15 cellular contexts compared by ENCODE assay signal in the genomic region with DNA sequence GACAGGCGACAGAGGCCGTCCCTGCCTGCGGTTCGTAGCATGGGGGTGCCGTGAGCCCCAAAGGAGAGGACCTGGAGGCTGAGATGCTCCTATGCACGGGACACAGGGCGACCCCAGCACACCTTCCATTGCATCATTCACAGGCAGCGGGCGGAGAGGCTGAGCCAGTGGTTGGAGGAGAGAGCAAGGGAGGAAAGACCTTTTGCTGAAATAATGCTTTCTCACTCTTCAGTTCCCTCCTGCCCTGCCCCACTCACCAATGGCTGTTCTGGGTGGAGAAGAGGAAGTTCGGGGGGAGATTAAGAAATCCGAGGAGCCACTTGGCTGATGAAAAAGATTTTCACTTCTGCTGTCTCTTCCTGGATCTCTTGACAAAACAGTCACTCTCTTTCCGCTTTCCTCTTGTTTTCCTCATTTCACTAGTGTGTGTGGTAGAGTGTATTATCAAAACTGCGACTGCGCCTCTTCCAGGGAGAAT. TPM values are rescaled to one million over a fixed set of nuclear protein-coding genes. Genes with fewer than 3 reads are reported as not detected.
DNase-seq lines count a peak whose midpoint lies in the region; ATAC-seq and TF ChIP-seq lines count a peak whose summit lies in the region.
"Had no signal": no experiment of that assay in that cellular context is flagged by ENCODE, and none has a peak within 500 bp of the region (broad histone marks: within the 10 kb centered on the region; RNA-seq: fewer than 3 reads in every experiment).

TSS of gene NLRP12 (minus strand) at position 181 of the 478 bp plus-strand sequence. CDS start at position 41, 140 bp downstream.

- peak; percentile 94 for DNase-seq in CD1c-positive myeloid dendritic cell (ENCODE audit: extremely low spot score)
- peak; percentile 98 for DNase-seq in NOMO-1 treated with DMSO at 0.1 percent for 48 hours (lab: John Stamatoyannopoulos, UW; ENCODE audit: unreplicated experiment)
- peak; percentile 59 for DNase-seq in globus pallidus (ENCODE audit: low spot score)
- DNase-seq in natural killer cell, result no peak
- DNase-seq in OCI-M2 (lab: John Stamatoyannopoulos, UW; ENCODE audit: unreplicated experiment), result no peak
- no peak for DNase-seq in NCI-H1930 (lab: John Stamatoyannopoulos, UW)
- DNase-seq in activated CD4-positive, alpha-beta T cell treated with anti-CD3 and anti-CD28 coated beads, Interleukin-2, amount 50 U/mL, for 4 hours, result no peak
- DNase-seq: DND-41, NCI-H1092 treated with DMSO at 0.1 percent for 48 hours, NCI-H510A treated with DMSO at 0.1 percent for 48 hours had no signal

- ATAC-seq in natural killer cell, result peak; percentile 12 to 90 (median 49)
- ATAC-seq in GM19452 (IDR thresholded peaks at IDR 0.05; ENCODE audit: unreplicated experiment), result no peak
- ATAC-seq: activated CD4-positive, CD25-positive, alpha-beta regulatory T cell treated with anti-CD3 and anti-CD28 coated beads, Interleukin-2, amount 50 U/mL, for 24 hours; activated T-helper 17 cell treated with anti-CD3 and anti-CD28 coated beads, Interleukin-2, amount 50 U/mL, for 72 hours had no signal

- no peaks in the 10 kb centered on the region for H3K9me3 Mint-ChIP-seq in natural killer cell
- H3K9me3 Mint-ChIP-seq: activated T-helper 17 cell treated with anti-CD3 and anti-CD28 coated beads, Interleukin-2, amount 50 U/mL, for 72 hours; brain had no signal

- no peaks in the 10 kb centered on the region for H3K4me1 Mint-ChIP-seq in natural killer cell
- H3K4me1 Mint-ChIP-seq: activated T-helper 17 cell treated with anti-CD3 and anti-CD28 coated beads, Interleukin-2, amount 50 U/mL, for 72 hours; brain had no signal

- H3K27ac Mint-ChIP-seq in natural killer cell, result no peak within 1 kb of the TSS
- H3K27ac Mint-ChIP-seq: activated T-helper 17 cell treated with anti-CD3 and anti-CD28 coated beads, Interleukin-2, amount 50 U/mL, for 72 hours; brain had no signal

- H3K27me3 Mint-ChIP-seq in natural killer cell (ENCODE audit: low read depth in 2 of 2), result peaks cover 15% of the 10 kb centered on the region in 2 donors

- TF ChIP-seq CTCF in natural killer cell (IDR thresholded peaks at IDR 0.05), result no peak

- intact Hi-C loops in natural killer cell (cut with micrococcal nuclease), result no loop called here

- peak within 1 kb of the TSS; percentile 55 for H3K4me3 Mint-ChIP-seq in natural killer cell
- H3K4me3 Mint-ChIP-seq: activated T-helper 17 cell treated with anti-CD3 and anti-CD28 coated beads, Interleukin-2, amount 50 U/mL, for 72 hours; brain had no signal

- no peaks in the 10 kb centered on the region for H3K36me3 Mint-ChIP-seq in natural killer cell
- H3K36me3 Mint-ChIP-seq: brain had no signal

RNA-seq across cellular contexts. Expression of gene NLRP12, which starts in this region (rescaled TPM):
- 10 to 100 TPM in 1 of 3 donors, under 1 TPM in 2; 0.35 to 13.6 (median 0.84) TPM for total RNA-seq in natural killer cell
- total RNA-seq: activated T-helper 17 cell treated with anti-CD3 and anti-CD28 coated beads, Interleukin-2, amount 50 U/mL, for 72 hours; SJSA1 had no signal

Comparison
In these comparisons a context has a peak if more than half of its experiments do, and no peak if none do; other contexts are left out.
1. DNase-seq: peak in CD1c-positive myeloid dendritic cell (single experiment), NOMO-1 treated with DMSO at 0.1 percent for 48 hours (single experiment) and globus pallidus (single experiment); none in natural killer cell (single experiment), OCI-M2 (single experiment), NCI-H1930 (0 of 2) and activated CD4-positive, alpha-beta T cell treated with anti-CD3 and anti-CD28 coated beads, Interleukin-2, amount 50 U/mL, for 4 hours (0 of 2).